Comparison of ENCODE assay signal across 12 cellular contexts in genomic region chr13:29507356-29507755, GRCh38.
DNase-seq lines count a peak whose midpoint lies in the region; ATAC-seq and TF ChIP-seq lines count a peak whose summit lies in the region.
"Had no signal": no experiment of that assay in that cellular context is flagged by ENCODE, and none has a peak within 500 bp of the region (broad histone marks: within the 10 kb centered on the region; RNA-seq: fewer than 3 reads in every experiment).

No MANE protein-coding gene starts in this region.

- H3K27ac ChIP-seq in esophagus muscularis mucosa (replicated peaks in 1 of 4) (peak overlapping the region in 3 of 4 donors; percentile 31 to 61 (median 36)), stomach smooth muscle (ENCODE audit: low read length) (peak overlapping the region; percentile 53)
- H3K27ac ChIP-seq: A549 had no signal

- no peak for ATAC-seq in GM21447 (IDR thresholded peaks at IDR 0.05; ENCODE audit: unreplicated experiment)

- H3K36me3 Mint-ChIP-seq in activated T-helper 1 cell treated with anti-CD3 and anti-CD28 coated beads, Interleukin-12 subunit alpha, Interleukin-12 subunit beta, Interleukin-2, Interleukin-4 antibody, amounts not matched to agents 30 ng/mL and 10 ng/mL and 1 ng/mL, durations not matched to agents 14 hours and 24 hours and 36 hours (ENCODE audit: low read depth), result peaks cover 9% of the 10 kb centered on the region

- H3K27me3 ChIP-seq in esophagus muscularis mucosa (peaks cover 0 to 22% (median 0%) of the 10 kb centered on the region in 4 donors), stomach smooth muscle (ENCODE audit: control insufficient read depth in 1 of 2, insufficient read depth in 2 of 2, low read length in 2 of 2) (no peaks in the 10 kb centered on the region)

- no peak overlapping the region for H3K4me3 Mint-ChIP-seq in activated T-helper 1 cell treated with anti-CD3 and anti-CD28 coated beads, Interleukin-12 subunit alpha, Interleukin-12 subunit beta, Interleukin-2, Interleukin-4 antibody, amounts not matched to agents 30 ng/mL and 10 ng/mL and 1 ng/mL, durations not matched to agents 14 hours and 24 hours and 36 hours
- H3K4me3 Mint-ChIP-seq: activated naive CD8-positive, alpha-beta T cell treated with anti-CD3 and anti-CD28 coated beads for 36 hours; dendritic cell treated with granulocyte-macrophage colony-stimulating factor and Interleukin-4, amounts not matched to agents 40 ng/mL and 50 ng/mL, for 4 days had no signal

- no peak overlapping the region for H3K4me3 ChIP-seq in esophagus muscularis mucosa
- H3K4me3 ChIP-seq in stomach smooth muscle (ENCODE audit: low read length in 2 of 2), result peak overlapping the region; percentile 28 to 47
- H3K4me3 ChIP-seq: A549, mucosa of descending colon had no signal

- DNase-seq in NCI-H2029 (lab: John Stamatoyannopoulos, UW) (peak; percentile 27), NCI-H2029 treated with DMSO at 0.1 percent for 48 hours (lab: John Stamatoyannopoulos, UW) (no peak), NCI-H2196 treated with DMSO at 0.1 percent for 48 hours (lab: John Stamatoyannopoulos, UW; ENCODE audit: unreplicated experiment) (peak; percentile 20), esophagus muscularis mucosa (ENCODE audit: extremely low spot score) (no peak), HT-29 (ENCODE audit: low spot score) (no peak)
- DNase-seq in activated T-helper 1 cell treated with anti-CD3 and anti-CD28 coated beads, Interleukin-12 subunit alpha, Interleukin-12 subunit beta, Interleukin-2, Interleukin-4 antibody, amounts not matched to agents 30 ng/mL and 10 ng/mL and 1 ng/mL, durations not matched to agents 14 hours and 24 hours and 36 hours (ENCODE audit: low spot score), result no peak

- H3K9me3 Mint-ChIP-seq in activated T-helper 1 cell treated with anti-CD3 and anti-CD28 coated beads, Interleukin-12 subunit alpha, Interleukin-12 subunit beta, Interleukin-2, Interleukin-4 antibody, amounts not matched to agents 30 ng/mL and 10 ng/mL and 1 ng/mL, durations not matched to agents 14 hours and 24 hours and 36 hours, result no peaks in the 10 kb centered on the region
- H3K9me3 Mint-ChIP-seq: activated naive CD8-positive, alpha-beta T cell treated with anti-CD3 and anti-CD28 coated beads for 36 hours; dendritic cell treated with granulocyte-macrophage colony-stimulating factor and Interleukin-4, amounts not matched to agents 40 ng/mL and 50 ng/mL, for 4 days had no signal

- 39% methylated on average over 12 of the region's 14 CpGs for WGBS in esophagus muscularis mucosa

- no peak for TF ChIP-seq POLR2A in esophagus muscularis mucosa (IDR thresholded peaks at IDR 0.05; ENCODE audit: low read depth)

- H3K4me1 ChIP-seq in esophagus muscularis mucosa (peaks cover 9 to 38% (median 36%) of the 10 kb centered on the region in 4 donors), stomach smooth muscle (ENCODE audit: control insufficient read depth, insufficient read depth, low read length) (peaks cover 36% of the 10 kb centered on the region)

- intact Hi-C loops in esophagus muscularis mucosa (cut with DNase I), result loop anchor here (5.0 to 10.0 kb wide), 2 partner anchors 197 to 340 kb away; no protein-coding TSS in a partner anchor
- intact Hi-C loops in activated T-helper 1 cell treated with anti-CD3 and anti-CD28 coated beads, Interleukin-12 subunit alpha, Interleukin-12 subunit beta, Interleukin-2, Interleukin-4 antibody, amounts not matched to agents 30 ng/mL and 10 ng/mL and 1 ng/mL, durations not matched to agents 14 hours and 24 hours and 36 hours (cut with micrococcal nuclease), result loop anchor here (10.0 kb wide), 1 partner anchor 337 kb away; no protein-coding TSS in a partner anchor

- TF ChIP-seq CTCF in esophagus muscularis mucosa (IDR thresholded peaks at IDR 0.05), result no peak

- no peaks in the 10 kb centered on the region for H3K27me3 Mint-ChIP-seq in activated T-helper 1 cell treated with anti-CD3 and anti-CD28 coated beads, Interleukin-12 subunit alpha, Interleukin-12 subunit beta, Interleukin-2, Interleukin-4 antibody, amounts not matched to agents 30 ng/mL and 10 ng/mL and 1 ng/mL, durations not matched to agents 14 hours and 24 hours and 36 hours (ENCODE audit: insufficient read depth)

- no peaks in the 10 kb centered on the region for H3K4me1 Mint-ChIP-seq in activated T-helper 1 cell treated with anti-CD3 and anti-CD28 coated beads, Interleukin-12 subunit alpha, Interleukin-12 subunit beta, Interleukin-2, Interleukin-4 antibody, amounts not matched to agents 30 ng/mL and 10 ng/mL and 1 ng/mL, durations not matched to agents 14 hours and 24 hours and 36 hours (ENCODE audit: low read depth)

- no peak overlapping the region for H3K27ac Mint-ChIP-seq in activated T-helper 1 cell treated with anti-CD3 and anti-CD28 coated beads, Interleukin-12 subunit alpha, Interleukin-12 subunit beta, Interleukin-2, Interleukin-4 antibody, amounts not matched to agents 30 ng/mL and 10 ng/mL and 1 ng/mL, durations not matched to agents 14 hours and 24 hours and 36 hours
- H3K27ac Mint-ChIP-seq: activated naive CD8-positive, alpha-beta T cell treated with anti-CD3 and anti-CD28 coated beads for 36 hours; dendritic cell treated with granulocyte-macrophage colony-stimulating factor and Interleukin-4, amounts not matched to agents 40 ng/mL and 50 ng/mL, for 4 days had no signal

- no peaks in the 10 kb centered on the region for H3K9me3 ChIP-seq in esophagus muscularis mucosa
- no peaks in the 10 kb centered on the region for H3K9me3 ChIP-seq in stomach smooth muscle (ENCODE audit: control insufficient read depth in 2 of 2, low read length in 2 of 2)
- H3K9me3 ChIP-seq: A549, mucosa of descending colon had no signal

- peak overlapping the region in 1 of 2 donors; percentile 18 for H3K9ac ChIP-seq in stomach smooth muscle (ENCODE audit: low read length in 2 of 2)

- TF ChIP-seq EP300 in esophagus muscularis mucosa (IDR thresholded peaks at IDR 0.05), result no peak

- peaks cover 0 to 17% (median 0%) of the 10 kb centered on the region in 4 donors for H3K36me3 ChIP-seq in esophagus muscularis mucosa
- peaks cover 0 to 3% of the 10 kb centered on the region in 2 donors for H3K36me3 ChIP-seq in stomach smooth muscle (ENCODE audit: control insufficient read depth in 2 of 2, insufficient read depth in 2 of 2, low read length in 2 of 2)

Comparison
In these comparisons a context has a peak if more than half of its experiments do, and no peak if none do; other contexts are left out.
1. DNase-seq: peak in NCI-H2029 (single experiment) and NCI-H2196 treated with DMSO at 0.1 percent for 48 hours (single experiment); none in NCI-H2029 treated with DMSO at 0.1 percent for 48 hours (single experiment), esophagus muscularis mucosa (single experiment), activated T-helper 1 cell treated with anti-CD3 and anti-CD28 coated beads, Interleukin-12 subunit alpha, Interleukin-12 subunit beta, Interleukin-2, Interleukin-4 antibody, amounts not matched to agents 30 ng/mL and 10 ng/mL and 1 ng/mL, durations not matched to agents 14 hours and 24 hours and 36 hours (single experiment) and HT-29 (single experiment).
2. H3K4me3 ChIP-seq: peak in stomach smooth muscle (2 of 2); none in esophagus muscularis mucosa (0 of 4).